Comparison of ENCODE assay signal across 17 cellular contexts in genomic region chr6:2872417-2873358, GRCh38. TPM values are rescaled to one million over a fixed set of nuclear protein-coding genes. Genes with fewer than 3 reads are reported as not detected.
DNase-seq lines count a peak whose midpoint lies in the region; ATAC-seq and TF ChIP-seq lines count a peak whose summit lies in the region.
"Had no signal": no experiment of that assay in that cellular context is flagged by ENCODE, and none has a peak within 500 bp of the region (broad histone marks: within the 10 kb centered on the region; RNA-seq: fewer than 3 reads in every experiment).

No MANE protein-coding gene starts in this region.

- peaks cover 7% of the 10 kb centered on the region for H3K9me3 ChIP-seq in WERI-Rb-1 (ENCODE audit: severe bottlenecking)
- H3K9me3 ChIP-seq: gastrocnemius medialis, prostate gland, stomach had no signal

- H3K9me3 Mint-ChIP-seq in stimulated activated naive CD8-positive, alpha-beta T cell treated with anti-CD3 and anti-CD28 coated beads, Interleukin-15, Interleukin-2, amounts not matched to agents 100 ng/mL and 50 ng/mL, for 24 hours: peaks cover 6% of the 10 kb centered on the region
- no peaks in the 10 kb centered on the region for H3K9me3 Mint-ChIP-seq in naive thymus-derived CD8-positive, alpha-beta T cell

- no peak overlapping the region for H3K27ac ChIP-seq in WERI-Rb-1
- H3K27ac ChIP-seq: gastrocnemius medialis, prostate gland had no signal

- H3K4me1 Mint-ChIP-seq in stimulated activated naive CD8-positive, alpha-beta T cell treated with anti-CD3 and anti-CD28 coated beads, Interleukin-15, Interleukin-2, amounts not matched to agents 100 ng/mL and 50 ng/mL, for 24 hours (ENCODE audit: low read depth): peaks cover 74% of the 10 kb centered on the region
- peaks cover 18 to 66% (median 58%) of the 10 kb centered on the region in 4 donors for H3K4me1 Mint-ChIP-seq in naive thymus-derived CD8-positive, alpha-beta T cell

- POLR2A ChIA-PET in naive thymus-derived CD8-positive, alpha-beta T cell (lab: Charles Lee): interaction anchor here (1.2 to 1.8 kb wide), 3 partner anchors 17 to 30 kb away, joined by 5 to 7 read pairs (median 6); partner anchors contain the start of gene SERPINB9

- no peak for DNase-seq in stimulated activated naive CD8-positive, alpha-beta T cell treated with anti-CD3 and anti-CD28 coated beads, Interleukin-15, Interleukin-2, amounts not matched to agents 100 U/mL and 50 U/mL, for 24 hours
- peak; percentile 32 for DNase-seq in amniotic epithelial cell (ENCODE audit: low read depth)
- no peak for DNase-seq in naive thymus-derived CD8-positive, alpha-beta T cell
- DNase-seq in WERI-Rb-1: no peak
- no peak for DNase-seq in DMS79 treated with DMSO at 0.1 percent for 48 hours (lab: John Stamatoyannopoulos, UW)
- DNase-seq in mucosa of gallbladder (ENCODE audit: low spot score): no peak
- DNase-seq: aorta, gastrocnemius medialis, GF-D8, MV-4-11, NCI-H2029 treated with DMSO at 0.1 percent for 48 hours, NCI-H510A treated with DMSO at 0.1 percent for 48 hours, stomach, T-helper 9 cell had no signal

- no peak for TF ChIP-seq CTCF in WERI-Rb-1 (IDR thresholded peaks at IDR 0.05; ENCODE audit: low read depth, low read length)

- H3K27me3 ChIP-seq in WERI-Rb-1 (ENCODE audit: insufficient read depth, low read depth, severe bottlenecking): no peaks in the 10 kb centered on the region
- H3K27me3 ChIP-seq: stomach had no signal

- H3K4me3 ChIP-seq in WERI-Rb-1 (ENCODE audit: low read depth, low read length): no peak overlapping the region
- H3K4me3 ChIP-seq: gastrocnemius medialis, prostate gland, stomach had no signal

- no peaks in the 10 kb centered on the region for H3K27me3 Mint-ChIP-seq in stimulated activated naive CD8-positive, alpha-beta T cell treated with anti-CD3 and anti-CD28 coated beads, Interleukin-15, Interleukin-2, amounts not matched to agents 100 ng/mL and 50 ng/mL, for 24 hours
- H3K27me3 Mint-ChIP-seq in naive thymus-derived CD8-positive, alpha-beta T cell: no peaks in the 10 kb centered on the region

- no peaks in the 10 kb centered on the region for H3K36me3 ChIP-seq in WERI-Rb-1
- H3K36me3 ChIP-seq: gastrocnemius medialis, prostate gland, stomach had no signal

- ATAC-seq in stimulated activated naive CD8-positive, alpha-beta T cell treated with anti-CD3 and anti-CD28 coated beads, Interleukin-15, Interleukin-2, amounts not matched to agents 100 U/mL and 50 U/mL, for 24 hours: no peak
- no peak for ATAC-seq in naive thymus-derived CD8-positive, alpha-beta T cell
- ATAC-seq in GM21825 (IDR thresholded peaks at IDR 0.05; ENCODE audit: unreplicated experiment): no peak
- ATAC-seq: gastrocnemius medialis had no signal

- no peak overlapping the region for H3K4me3 Mint-ChIP-seq in stimulated activated naive CD8-positive, alpha-beta T cell treated with anti-CD3 and anti-CD28 coated beads, Interleukin-15, Interleukin-2, amounts not matched to agents 100 ng/mL and 50 ng/mL, for 24 hours
- H3K4me3 Mint-ChIP-seq in naive thymus-derived CD8-positive, alpha-beta T cell: peak overlapping the region in 3 of 10 donors; percentile 11 to 64 (median 50)

- H3K27ac Mint-ChIP-seq in stimulated activated naive CD8-positive, alpha-beta T cell treated with anti-CD3 and anti-CD28 coated beads, Interleukin-15, Interleukin-2, amounts not matched to agents 100 ng/mL and 50 ng/mL, for 24 hours: peak overlapping the region; percentile 21
- peak overlapping the region in 8 of 10 donors; percentile 20 to 96 (median 68) for H3K27ac Mint-ChIP-seq in naive thymus-derived CD8-positive, alpha-beta T cell

- H3K36me3 Mint-ChIP-seq in stimulated activated naive CD8-positive, alpha-beta T cell treated with anti-CD3 and anti-CD28 coated beads, Interleukin-15, Interleukin-2, amounts not matched to agents 100 ng/mL and 50 ng/mL, for 24 hours (ENCODE audit: low read depth): peaks cover 13% of the 10 kb centered on the region
- H3K36me3 Mint-ChIP-seq in naive thymus-derived CD8-positive, alpha-beta T cell: no peaks in the 10 kb centered on the region

RNA-seq across cellular contexts. Expression of gene SERPINB9, which starts 30.4 kb away (rescaled TPM):
- total RNA-seq in naive thymus-derived CD8-positive, alpha-beta T cell: 10 to 100 TPM; 56.6 to 57.1 TPM
- 10 to 100 TPM; 29.9 to 37.2 (median 35.0) TPM for polyA plus RNA-seq in naive thymus-derived CD8-positive, alpha-beta T cell
- 11.8 TPM for total RNA-seq in mucosa of gallbladder

RNA-seq across cellular contexts. Expression of gene SERPINB1, which starts 31.0 kb away (rescaled TPM):
- total RNA-seq in naive thymus-derived CD8-positive, alpha-beta T cell: 10 to 100 TPM; 65.3 to 67.1 TPM
- polyA plus RNA-seq in naive thymus-derived CD8-positive, alpha-beta T cell: 100 to 1,000 TPM; 121 to 130 (median 123) TPM
- 62.0 TPM for total RNA-seq in mucosa of gallbladder
